Comparison of ENCODE assay signal across 1 cellular context in genomic region chr16:88622866-88623265, GRCh38.
TF ChIP-seq lines count a peak whose summit lies in the region.

No MANE protein-coding gene starts in this region.

TF ChIP-seq in GM12878, 131 proteins besides CTCF, POLR2A, EP300 and RAD21:
- TF ChIP-seq SMC3 (IDR thresholded peaks at IDR 0.05; ENCODE audit: borderline replicate concordance, low read length), result no peak
- no peak for TF ChIP-seq HCFC1 (IDR thresholded peaks at IDR 0.05; ENCODE audit: low read length)
- TF ChIP-seq TCF3 (IDR thresholded peaks at IDR 0.05; ENCODE audit: borderline replicate concordance, insufficient read depth, low read depth, low read length), result peak; percentile 56; the same call in 1 of the 2 replicates
- TF ChIP-seq BCL3 (IDR thresholded peaks at IDR 0.05; ENCODE audit: borderline replicate concordance, insufficient read depth, low read depth, low read length, poor library complexity, severe bottlenecking), result peak; percentile 74
- no peak for TF ChIP-seq ATF3 (IDR thresholded peaks at IDR 0.05; ENCODE audit: borderline replicate concordance, extremely low read depth, low read depth, low read length)
- TF ChIP-seq ATF7 (IDR thresholded peaks at IDR 0.05; ENCODE audit: low read depth), result no peak
- no peak for TF ChIP-seq HDGF (IDR thresholded peaks at IDR 0.05)
- TF ChIP-seq, protein P1, sequence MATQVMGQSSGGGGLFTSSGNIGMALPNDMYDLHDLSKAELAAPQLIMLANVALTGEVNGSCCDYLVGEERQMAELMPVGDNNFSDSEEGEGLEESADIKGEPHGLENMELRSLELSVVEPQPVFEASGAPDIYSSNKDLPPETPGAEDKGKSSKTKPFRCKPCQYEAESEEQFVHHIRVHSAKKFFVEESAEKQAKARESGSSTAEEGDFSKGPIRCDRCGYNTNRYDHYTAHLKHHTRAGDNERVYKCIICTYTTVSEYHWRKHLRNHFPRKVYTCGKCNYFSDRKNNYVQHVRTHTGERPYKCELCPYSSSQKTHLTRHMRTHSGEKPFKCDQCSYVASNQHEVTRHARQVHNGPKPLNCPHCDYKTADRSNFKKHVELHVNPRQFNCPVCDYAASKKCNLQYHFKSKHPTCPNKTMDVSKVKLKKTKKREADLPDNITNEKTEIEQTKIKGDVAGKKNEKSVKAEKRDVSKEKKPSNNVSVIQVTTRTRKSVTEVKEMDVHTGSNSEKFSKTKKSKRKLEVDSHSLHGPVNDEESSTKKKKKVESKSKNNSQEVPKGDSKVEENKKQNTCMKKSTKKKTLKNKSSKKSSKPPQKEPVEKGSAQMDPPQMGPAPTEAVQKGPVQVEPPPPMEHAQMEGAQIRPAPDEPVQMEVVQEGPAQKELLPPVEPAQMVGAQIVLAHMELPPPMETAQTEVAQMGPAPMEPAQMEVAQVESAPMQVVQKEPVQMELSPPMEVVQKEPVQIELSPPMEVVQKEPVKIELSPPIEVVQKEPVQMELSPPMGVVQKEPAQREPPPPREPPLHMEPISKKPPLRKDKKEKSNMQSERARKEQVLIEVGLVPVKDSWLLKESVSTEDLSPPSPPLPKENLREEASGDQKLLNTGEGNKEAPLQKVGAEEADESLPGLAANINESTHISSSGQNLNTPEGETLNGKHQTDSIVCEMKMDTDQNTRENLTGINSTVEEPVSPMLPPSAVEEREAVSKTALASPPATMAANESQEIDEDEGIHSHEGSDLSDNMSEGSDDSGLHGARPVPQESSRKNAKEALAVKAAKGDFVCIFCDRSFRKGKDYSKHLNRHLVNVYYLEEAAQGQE (IDR thresholded peaks at IDR 0.05; ENCODE audit: low read depth, low read length), result no peak
- TF ChIP-seq CHD4 (IDR thresholded peaks at IDR 0.05), result no peak
- no peak for TF ChIP-seq JUND (IDR thresholded peaks at IDR 0.05; ENCODE audit: low read depth, low read length)
- TF ChIP-seq SIN3A (IDR thresholded peaks at IDR 0.05; ENCODE audit: low read depth, low read length), result no peak
